26 cellular contexts compared by ENCODE assay signal in the genomic region with DNA sequence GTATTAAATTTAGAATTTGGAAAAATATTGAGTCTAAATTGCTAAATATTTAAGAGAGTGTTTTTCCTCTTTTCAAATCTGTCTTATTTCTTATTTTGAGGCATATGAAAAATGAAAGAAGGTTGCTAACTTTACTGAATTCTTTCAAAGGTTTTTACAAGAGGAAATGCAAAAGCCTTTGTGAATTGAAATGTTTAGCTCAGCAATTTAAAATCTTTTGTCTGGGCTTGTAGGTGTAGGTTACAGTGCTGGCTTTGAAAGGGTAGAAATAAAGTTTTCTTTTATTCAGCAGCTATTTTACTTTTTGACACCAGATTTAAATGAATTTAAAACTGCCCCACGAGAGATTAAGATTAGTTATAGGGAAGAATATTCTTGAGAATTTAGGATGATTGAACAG.
"Had no signal": no experiment of that assay in that cellular context is flagged by ENCODE, and none has a peak within 500 bp of the region (broad histone marks: within the 10 kb centered on the region; RNA-seq: fewer than 3 reads in every experiment).

No MANE protein-coding gene starts in this region.

- H3K4me1 ChIP-seq: Peyer's patch had no signal

- H3K4me3 Mint-ChIP-seq: activated B cell treated with CpG ODN at 0.5 μM for 24 hours; activated CD4-positive, alpha-beta memory T cell treated with anti-CD3 and anti-CD28 coated beads for 36 hours; activated CD4-positive, alpha-beta T cell treated with anti-CD3 and anti-CD28 coated beads, Interleukin-2, amount 10 ng/mL, durations not matched to agents 7 days and 5 days; activated naive CD8-positive, alpha-beta T cell treated with anti-CD3 and anti-CD28 coated beads, Interleukin-2, amount 50 U/mL, for 24 hours; activated T-cell treated with anti-CD3 and anti-CD28 coated beads, Interleukin-2, amount 50 U/mL, for 4 hours; brain; IgD-negative memory B cell; T-helper 17 cell had no signal

- H3K9me3 ChIP-seq: Peyer's patch had no signal

- FAIRE-seq: astrocyte had no signal

- DNase-seq: activated B cell treated with CpG ODN at 0.5 μM for 24 hours; activated CD4-positive, alpha-beta memory T cell treated with anti-CD3 and anti-CD28 coated beads for 36 hours; activated CD4-positive, alpha-beta T cell treated with anti-CD3 and anti-CD28 coated beads, Interleukin-2, amount 10 ng/mL, durations not matched to agents 7 days and 5 days; activated CD8-positive, alpha-beta memory T cell treated with anti-CD3 and anti-CD28 coated beads for 24 hours; activated effector memory CD4-positive, alpha-beta T cell treated with anti-CD3 and anti-CD28 coated beads, Interleukin-2, amount 50 U/mL, for 16 hours; activated naive CD4-positive, alpha-beta T cell treated with Interleukin-2 at 50 U/mL for 16 hours; activated naive CD8-positive, alpha-beta T cell treated with anti-CD3 and anti-CD28 coated beads, Interleukin-2, amount 50 U/mL, for 24 hours; activated T-cell treated with anti-CD3 and anti-CD28 coated beads, Interleukin-2, amount 50 U/mL, for 4 hours; amniotic stem cell; KG1; NCI-H1694; NCI-H2029; NCI-H2107; NCI-H2171 treated with DMSO at 0.1 percent for 48 hours; NCI-H226; NCI-H526; Peyer's patch; SHP77; T-helper 17 cell; T-helper 9 cell had no signal

- H3K36me3 Mint-ChIP-seq: activated CD4-positive, alpha-beta memory T cell treated with anti-CD3 and anti-CD28 coated beads for 36 hours; activated naive CD4-positive, alpha-beta T cell treated with anti-CD3 and anti-CD28 coated beads, Interleukin-2, amount 50 U/mL, for 72 hours; brain; IgD-negative memory B cell had no signal

- H3K9me3 Mint-ChIP-seq: activated B cell treated with CpG ODN at 0.5 μM for 24 hours; activated CD4-positive, alpha-beta T cell treated with anti-CD3 and anti-CD28 coated beads, Interleukin-2, amount 10 ng/mL, durations not matched to agents 7 days and 5 days; activated naive CD8-positive, alpha-beta T cell treated with anti-CD3 and anti-CD28 coated beads, Interleukin-2, amount 50 U/mL, for 24 hours; brain; IgD-negative memory B cell had no signal

- H3K36me3 ChIP-seq: cardiac muscle cell, Peyer's patch had no signal

- H3K4me1 Mint-ChIP-seq: activated B cell treated with CpG ODN at 0.5 μM for 24 hours; activated CD4-positive, alpha-beta T cell treated with anti-CD3 and anti-CD28 coated beads, Interleukin-2, amount 10 ng/mL, durations not matched to agents 7 days and 5 days; activated naive CD8-positive, alpha-beta T cell treated with anti-CD3 and anti-CD28 coated beads, Interleukin-2, amount 50 U/mL, for 24 hours; T-helper 17 cell had no signal

- H3K27me3 Mint-ChIP-seq: activated B cell treated with CpG ODN at 0.5 μM for 24 hours; activated CD4-positive, alpha-beta memory T cell treated with anti-CD3 and anti-CD28 coated beads for 36 hours; activated CD4-positive, alpha-beta T cell treated with anti-CD3 and anti-CD28 coated beads, Interleukin-2, amount 10 ng/mL, durations not matched to agents 7 days and 5 days; activated naive CD8-positive, alpha-beta T cell treated with anti-CD3 and anti-CD28 coated beads, Interleukin-2, amount 50 U/mL, for 24 hours; IgD-negative memory B cell; T-helper 17 cell had no signal

- H3K27me3 ChIP-seq: cardiac muscle cell, Peyer's patch had no signal

- H3K4me3 ChIP-seq: cardiac muscle cell, Peyer's patch had no signal

- H3K27ac ChIP-seq: cardiac muscle cell, Peyer's patch, RWPE1 had no signal

- H3K27ac Mint-ChIP-seq: activated B cell treated with CpG ODN at 0.5 μM for 24 hours; activated CD4-positive, alpha-beta memory T cell treated with anti-CD3 and anti-CD28 coated beads for 36 hours; activated CD4-positive, alpha-beta T cell treated with anti-CD3 and anti-CD28 coated beads, Interleukin-2, amount 10 ng/mL, durations not matched to agents 7 days and 5 days; activated naive CD4-positive, alpha-beta T cell treated with anti-CD3 and anti-CD28 coated beads, Interleukin-2, amount 50 U/mL, for 72 hours; activated naive CD8-positive, alpha-beta T cell treated with anti-CD3 and anti-CD28 coated beads, Interleukin-2, amount 50 U/mL, for 24 hours; brain; IgD-negative memory B cell; T-helper 17 cell had no signal
